8 cellular contexts compared by ENCODE assay signal in genomic region chr16:28823291-28823718, GRCh38. TPM values are rescaled to one million over a fixed set of nuclear protein-coding genes. Genes with fewer than 3 reads are reported as not detected.
A peak's percentile ranks its signal among the peaks of the same experiment; 100 is the strongest.
DNase-seq lines count a peak whose midpoint lies in the region; ATAC-seq, FAIRE-seq and TF ChIP-seq lines count a peak whose summit lies in the region.

No MANE protein-coding gene starts in this region.

- CTCF ChIA-PET in A549 (lab: Yijun Ruan, JAX) = interaction anchor here (1.3 to 2.8 kb wide), 3 partner anchors 12 to 123 kb away, joined by 4 to 13 read pairs (median 8); no protein-coding TSS in a partner anchor
- CTCF ChIA-PET in naive thymus-derived CD4-positive, alpha-beta T cell (lab: Charles Lee) = interaction anchor here (0.7 to 2.6 kb wide), 4 partner anchors 41 to 1787 kb away, joined by 3 to 10 read pairs (median 3); partner anchors contain the start of gene ZNF689

- H3K27me3 Mint-ChIP-seq in naive thymus-derived CD4-positive, alpha-beta T cell = peaks cover 0 to 4% (median 0%) of the 10 kb centered on the region in 5 donors

- FAIRE-seq in A549 (lab: Jason Lieb, UNC) = no peak
- FAIRE-seq in HTR-8/SVneo (lab: Jason Lieb, UNC) = no peak

- H3K27ac ChIP-seq in A549 (peak overlapping the region; percentile 95 to 100), OCI-LY1 (ENCODE audit: low read depth, low read length, poor library complexity, severe bottlenecking) (peak overlapping the region; percentile 86)
- H3K27ac ChIP-seq in effector memory CD4-positive, alpha-beta T cell (ENCODE audit: insufficient read depth, low read length, poor library complexity, severe bottlenecking) = peak overlapping the region; percentile 99
- H3K27ac ChIP-seq in naive thymus-derived CD4-positive, alpha-beta T cell (ENCODE audit: low read depth, low read length) = peak overlapping the region; percentile 94

- H3K4me3 ChIP-seq in A549 (peak overlapping the region; percentile 100), OCI-LY1 (ENCODE audit: low read depth, low read length, poor library complexity, severe bottlenecking) (peak overlapping the region; percentile 80)
- peak overlapping the region; percentile 96 for H3K4me3 ChIP-seq in effector memory CD4-positive, alpha-beta T cell (ENCODE audit: insufficient read depth, low read depth, low read length, poor library complexity, severe bottlenecking)
- peak overlapping the region; percentile 79 for H3K4me3 ChIP-seq in naive thymus-derived CD4-positive, alpha-beta T cell (ENCODE audit: low read length)

- H3K9me3 ChIP-seq in A549 (peaks cover 4% of the 10 kb centered on the region; the same call in 1 of the 3 replicates), OCI-LY1 (ENCODE audit: low read length) (no peaks in the 10 kb centered on the region)
- no peaks in the 10 kb centered on the region for H3K9me3 ChIP-seq in effector memory CD4-positive, alpha-beta T cell (ENCODE audit: control insufficient read depth, low read length)
- H3K9me3 ChIP-seq in naive thymus-derived CD4-positive, alpha-beta T cell (ENCODE audit: control insufficient read depth in 2 of 3, low read length in 3 of 3) = no peaks in the 10 kb centered on the region

- no peaks in the 10 kb centered on the region for H3K9me2 ChIP-seq in OCI-LY1 (ENCODE audit: low read depth, low read length)

- TF ChIP-seq RAD21 in A549 (conservative IDR thresholded peaks at IDR 0.05 in 1 of 2, IDR thresholded peaks at IDR 0.05 in 1 of 2) = no peak

- H3K4me1 ChIP-seq in A549 (peaks cover 37% of the 10 kb centered on the region), OCI-LY1 (ENCODE audit: insufficient read depth, low read length, severe bottlenecking) (peaks cover 24% of the 10 kb centered on the region)
- peaks cover 17% of the 10 kb centered on the region for H3K4me1 ChIP-seq in effector memory CD4-positive, alpha-beta T cell (ENCODE audit: control insufficient read depth, insufficient read depth, low read length, poor library complexity, severe bottlenecking)
- H3K4me1 ChIP-seq in naive thymus-derived CD4-positive, alpha-beta T cell (ENCODE audit: control insufficient read depth in 2 of 2, insufficient read depth in 2 of 2, low read length in 2 of 2) = peaks cover 19 to 20% of the 10 kb centered on the region in 2 donors

- ATAC-seq in A549 (peak; percentile 11 to 30; a peak in 3 of 6 replicates), GM19452 (IDR thresholded peaks at IDR 0.05; ENCODE audit: unreplicated experiment) (peak; percentile 10)
- ATAC-seq in naive thymus-derived CD4-positive, alpha-beta T cell = peak; percentile 0

- DNase-seq in A549 (ENCODE audit: low read depth in 1 of 2, low spot score in 1 of 2) = no peak
- peak in 1 of 3 donors; percentile 13 for DNase-seq in effector memory CD4-positive, alpha-beta T cell
- peak in 3 of 9 donors; percentile 70 to 72 (median 71) for DNase-seq in naive thymus-derived CD4-positive, alpha-beta T cell
- no peak for DNase-seq in HTR-8/SVneo (ENCODE audit: insufficient read length, low spot score)
- no peak for DNase-seq in stimulated activated naive CD4-positive, alpha-beta T cell treated with Interleukin-2 at 50 U/mL for 16 hours (lab: John Stamatoyannopoulos, UW)
- DNase-seq in GM13976 (ENCODE audit: low spot score) = no peak

- 0% methylated on average over 3 of the region's 44 CpGs for WGBS in A549 (ENCODE audit: missing lambda C conversion rate)

- H3K79me2 ChIP-seq in OCI-LY1 (ENCODE audit: insufficient read depth, low read length) = peaks cover 31% of the 10 kb centered on the region

- peak overlapping the region; percentile 98 for H3K9ac ChIP-seq in OCI-LY1 (ENCODE audit: low read length)

- peaks cover 14 to 54% (median 52%) of the 10 kb centered on the region in 7 donors for H3K4me1 Mint-ChIP-seq in naive thymus-derived CD4-positive, alpha-beta T cell

- no peak for TF ChIP-seq EP300 in A549 (IDR thresholded peaks at IDR 0.05)

- H3K4me3 Mint-ChIP-seq in naive thymus-derived CD4-positive, alpha-beta T cell = peak overlapping the region; percentile 88 to 99 (median 94)

- H3K4me2 ChIP-seq in A549 (peak overlapping the region; percentile 87), OCI-LY1 (ENCODE audit: low read length) (peak overlapping the region; percentile 81)

- H3K27me3 ChIP-seq in OCI-LY1 (ENCODE audit: insufficient read depth, low read length) = no peaks in the 10 kb centered on the region
- no peaks in the 10 kb centered on the region for H3K27me3 ChIP-seq in effector memory CD4-positive, alpha-beta T cell (replicated peaks; ENCODE audit: control insufficient read depth, insufficient read depth, low read length, poor library complexity, severe bottlenecking)
- H3K27me3 ChIP-seq in naive thymus-derived CD4-positive, alpha-beta T cell (ENCODE audit: control insufficient read depth in 2 of 2, insufficient read depth in 2 of 2, low read length in 2 of 2) = no peaks in the 10 kb centered on the region

- TF ChIP-seq CTCF in A549 (IDR thresholded peaks at IDR 0.05) (no peak), OCI-LY1 (IDR thresholded peaks at IDR 0.05; ENCODE audit: low read length) (no peak), GM13976 (IDR thresholded peaks at IDR 0.05; ENCODE audit: borderline replicate concordance, control extremely low read depth, extremely low read depth, insufficient read depth, missing control alignments) (no peak)

- peaks cover 0 to 5% (median 0%) of the 10 kb centered on the region in 11 donors for H3K9me3 Mint-ChIP-seq in naive thymus-derived CD4-positive, alpha-beta T cell

- H3K36me3 Mint-ChIP-seq in naive thymus-derived CD4-positive, alpha-beta T cell = peaks cover 9 to 46% (median 15%) of the 10 kb centered on the region in 5 donors

- TF ChIP-seq POLR2A in A549 (IDR thresholded peaks at IDR 0.05; ENCODE audit: low read length) = no peak

- peaks cover 43% of the 10 kb centered on the region for H3K36me3 ChIP-seq in OCI-LY1 (ENCODE audit: insufficient read depth, low read length)
- peaks cover 31% of the 10 kb centered on the region for H3K36me3 ChIP-seq in effector memory CD4-positive, alpha-beta T cell (ENCODE audit: control insufficient read depth, insufficient read depth, low read length)
- H3K36me3 ChIP-seq in naive thymus-derived CD4-positive, alpha-beta T cell (ENCODE audit: control insufficient read depth in 2 of 3, insufficient read depth in 3 of 3, low read length in 3 of 3) = peaks cover 9 to 40% (median 21%) of the 10 kb centered on the region in 3 experiments

- intact Hi-C loops in naive thymus-derived CD4-positive, alpha-beta T cell (cut with micrococcal nuclease) = loop anchor here (1.0 to 5.0 kb wide), 3 partner anchors 102 to 611 kb away; partner anchors contain the start of genes NFATC2IP (in 1 of the 2), RABEP2 (in 1 of the 2) and XPO6 (in 1 of the 2)

- H4K20me1 ChIP-seq in OCI-LY1 (ENCODE audit: insufficient read depth, low read length) = no peaks in the 10 kb centered on the region

- H2AFZ ChIP-seq in OCI-LY1 (ENCODE audit: low read length) = no peak overlapping the region

- in situ Hi-C loops in GM13976 (cut with MboI; ENCODE audit: low sequenced_read_pairs, unreplicated experiment) = no loop called here

- H3K27ac Mint-ChIP-seq in naive thymus-derived CD4-positive, alpha-beta T cell = peak overlapping the region in 8 of 9 donors; percentile 80 to 100 (median 91)

- POLR2A ChIA-PET in A549 (lab: Yijun Ruan, JAX) = interaction anchor here (0.6 to 3.6 kb wide), 15 partner anchors 9 to 194 kb away, joined by 3 to 38 read pairs (median 5); partner anchors contain the start of genes NFATC2IP, RABEP2, SH2B1 and SPNS1
- POLR2A ChIA-PET in naive thymus-derived CD4-positive, alpha-beta T cell (lab: Charles Lee) = interaction anchor here (0.9 to 4.5 kb wide), 10 partner anchors 9 to 252 kb away, joined by 3 to 51 read pairs (median 8); partner anchors contain the start of genes NFATC2IP, RABEP2, SH2B1 and TUFM

- no peaks in the 10 kb centered on the region for H3F3A ChIP-seq in OCI-LY1 (ENCODE audit: insufficient read depth, low read length)

TF ChIP-seq in A549, 52 proteins besides CTCF, POLR2A, EP300 and RAD21 (continues in another document):
- no peak for TF ChIP-seq CBX8 (IDR thresholded peaks at IDR 0.05)
- TF ChIP-seq TFCP2L1 (CRISPR knock-in tag; IDR thresholded peaks at IDR 0.05) = 0 out of 2 replicates have a peak, but pooled peaks have one; percentile 69
- peak; percentile 51 for TF ChIP-seq PHF8 (IDR thresholded peaks at IDR 0.05; ENCODE audit: borderline replicate concordance, low read depth)

RNA-seq across cellular contexts. Expression of gene ATXN2L, which starts 0.5 kb away (rescaled TPM):
- polyA plus RNA-seq in A549 (2011; rRNA removed) (28.4 and 42.5 TPM in 2 replicates), A549 (2017; fragmentation: RNase III; extraction: RNeasy Plus Mini Kit Qiagen cat#74134 plus additional on column Dnase treatment) (134 to 137 TPM (median 135 TPM) in 3 replicates)
- polyA plus RNA-seq in A549 (2012; cell fraction: cytosol; rRNA removed) = 62.5 and 71.3 TPM in 2 replicates
- polyA plus RNA-seq in A549 (2012; cell fraction: nucleus; rRNA removed) = 233 and 337 TPM in 2 replicates
- polyA minus RNA-seq in A549 (2011; rRNA and poly(A)+ RNA removed) = 42.2 and 49.0 TPM in 2 replicates
- 100 to 1,000 TPM; 274 to 374 (median 310) TPM for total RNA-seq in naive thymus-derived CD4-positive, alpha-beta T cell
- polyA plus RNA-seq in naive thymus-derived CD4-positive, alpha-beta T cell = 10 to 100 TPM; 19.7 to 38.8 TPM

RNA-seq across cellular contexts. Expression of gene TUFM, which starts 22.8 kb away (rescaled TPM):
- 139 and 159 TPM in 2 replicates for polyA plus RNA-seq in A549 (2011; rRNA removed)
- polyA plus RNA-seq in A549 (2012; cell fraction: cytosol; rRNA removed) = 354 and 357 TPM in 2 replicates
- polyA plus RNA-seq in A549 (2012; cell fraction: nucleus; rRNA removed) = 599 and 723 TPM in 2 replicates
- 252 to 267 TPM (median 260 TPM) in 3 replicates for polyA plus RNA-seq in A549 (2017; fragmentation: RNase III; extraction: RNeasy Plus Mini Kit Qiagen cat#74134 plus additional on column Dnase treatment)
- polyA minus RNA-seq in A549 (2011; rRNA and poly(A)+ RNA removed) = 90.5 and 114 TPM in 2 replicates
- total RNA-seq in naive thymus-derived CD4-positive, alpha-beta T cell = 100 to 1,000 TPM in 2 of 5 experiments, 10 to 100 TPM in 3; 89.7 to 140 (median 95.2) TPM
- 100 to 1,000 TPM; 125 to 139 TPM for polyA plus RNA-seq in naive thymus-derived CD4-positive, alpha-beta T cell

RNA-seq across cellular contexts. Expression of gene SH2B1, which starts 40.3 kb away (rescaled TPM):
- polyA plus RNA-seq in A549 (2011; rRNA removed) (10.7 and 12.3 TPM in 2 replicates), A549 (2017; fragmentation: RNase III; extraction: RNeasy Plus Mini Kit Qiagen cat#74134 plus additional on column Dnase treatment) (25.9 to 31.0 TPM (median 26.7 TPM) in 3 replicates)
- 30.4 and 37.2 TPM in 2 replicates for polyA plus RNA-seq in A549 (2012; cell fraction: cytosol; rRNA removed)
- 122 and 123 TPM in 2 replicates for polyA plus RNA-seq in A549 (2012; cell fraction: nucleus; rRNA removed)
- 20.9 and 25.7 TPM in 2 replicates for polyA minus RNA-seq in A549 (2011; rRNA and poly(A)+ RNA removed)
- total RNA-seq in naive thymus-derived CD4-positive, alpha-beta T cell = 100 to 1,000 TPM in 2 of 5 experiments, 10 to 100 TPM in 3; 66.8 to 145 (median 77.8) TPM
- 1 to 10 TPM; 1.9 to 3.1 TPM for polyA plus RNA-seq in naive thymus-derived CD4-positive, alpha-beta T cell

RNA-seq across cellular contexts. Expression of gene ATP2A1, which starts 55.0 kb away (rescaled TPM):
- 0.96 and 1.1 TPM in 2 replicates for polyA plus RNA-seq in A549 (2011; rRNA removed)
- polyA plus RNA-seq in A549 (2012; cell fraction: cytosol; rRNA removed) = 1.6 and 2.0 TPM in 2 replicates
- polyA plus RNA-seq in A549 (2012; cell fraction: nucleus; rRNA removed) = 15.2 and 16.9 TPM in 2 replicates
- polyA plus RNA-seq in A549 (2017; fragmentation: RNase III; extraction: RNeasy Plus Mini Kit Qiagen cat#74134 plus additional on column Dnase treatment) = 1.5 to 5.2 TPM (median 2.3 TPM) in 3 replicates
- 1.1 and 1.5 TPM in 2 replicates for polyA minus RNA-seq in A549 (2011; rRNA and poly(A)+ RNA removed)
- total RNA-seq in naive thymus-derived CD4-positive, alpha-beta T cell = 1 to 10 TPM in 2 of 5 experiments, under 1 TPM in 3; 0.32 to 1.6 (median 0.89) TPM
- not detected for polyA plus RNA-seq in naive thymus-derived CD4-positive, alpha-beta T cell
